20 cellular contexts compared by ENCODE assay signal in the genomic region with DNA sequence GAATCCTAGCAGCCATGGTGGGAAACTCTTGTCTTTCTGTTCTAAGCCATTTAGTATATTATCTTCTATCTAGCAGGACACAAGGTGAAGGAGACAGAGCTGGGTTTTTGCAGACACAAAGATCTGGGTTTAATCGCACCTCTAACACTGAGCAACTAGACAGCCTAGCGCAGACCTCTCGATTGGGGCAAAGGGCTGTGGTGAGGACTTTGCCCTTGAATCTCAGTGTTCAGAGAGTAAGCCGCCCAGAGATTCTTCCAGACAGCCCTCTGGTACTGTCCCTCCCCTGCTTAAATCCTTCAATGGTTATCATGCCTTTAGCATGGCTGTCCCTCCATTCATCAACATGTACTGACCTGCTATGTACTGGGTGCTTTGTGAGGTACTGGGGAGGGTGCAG.
DNase-seq lines count a peak whose midpoint lies in the region; ATAC-seq, FAIRE-seq and TF ChIP-seq lines count a peak whose summit lies in the region.
"Had no signal": no experiment of that assay in that cellular context is flagged by ENCODE, and none has a peak within 500 bp of the region (broad histone marks: within the 10 kb centered on the region; RNA-seq: fewer than 3 reads in every experiment).

No MANE protein-coding gene starts in this region.

- no peak overlapping the region for H2AFZ ChIP-seq in HepG2 (ENCODE audit: low read length)

- peak overlapping the region; percentile 71 for H3K27ac ChIP-seq in duodenal mucosa (ENCODE audit: low read depth, low read length)
- H3K27ac ChIP-seq in HepG2 (ENCODE audit: extremely low read length, insufficient read depth, low read length): peak overlapping the region; percentile 40
- H3K27ac ChIP-seq in small intestine (ENCODE audit: low read depth in 1 of 2, low read length in 1 of 2): peak overlapping the region; percentile 49 to 57
- H3K27ac ChIP-seq: A549, SK-N-MC had no signal

- TF ChIP-seq EP300 in HepG2 (IDR thresholded peaks at IDR 0.05; ENCODE audit: low read depth in 2 of 2, low read length in 2 of 2) (no peak), HepG2 (CRISPR knock-in tag; IDR thresholded peaks at IDR 0.05; ENCODE audit: borderline replicate concordance) (no peak)

- H3K4me2 ChIP-seq in HepG2 (ENCODE audit: low read depth, low read length): peak overlapping the region; percentile 28
- H3K4me2 ChIP-seq: A549 had no signal

- BruUV-seq in HepG2 (replicated peaks; lab: Mats Ljungman, UMichigan): no TSS peak

- peak overlapping the region in 1 of 2 donors; percentile 40 for H3K9ac ChIP-seq in duodenal mucosa (ENCODE audit: low read depth in 1 of 2, low read length in 2 of 2)
- H3K9ac ChIP-seq in HepG2 (ENCODE audit: insufficient read depth, low read depth, low read length): no peak overlapping the region

- no peaks in the 10 kb centered on the region for H3K79me2 ChIP-seq in HepG2 (ENCODE audit: insufficient read depth, low read length)

- H3K27ac Mint-ChIP-seq in stimulated activated naive B cell treated with anti-CD40 and anti-IgM and Interleukin-4, amounts not matched to agents 10 μg/mL and 1 μg/mL and 100 μg/mL, for 72 hours: no peak overlapping the region
- H3K27ac Mint-ChIP-seq: CD4-positive, alpha-beta T cell had no signal

- CTCF ChIA-PET in HepG2 (lab: Yijun Ruan, JAX; ENCODE audit: low intra/inter-chr PET ratio, low total read pairs): no interaction called here

- H3K27me3 Mint-ChIP-seq in stimulated activated naive B cell treated with anti-CD40 and anti-IgM and Interleukin-4, amounts not matched to agents 10 μg/mL and 1 μg/mL and 100 μg/mL, for 72 hours: no peaks in the 10 kb centered on the region
- H3K27me3 Mint-ChIP-seq: CD4-positive, alpha-beta T cell had no signal

- peaks cover 2 to 12% of the 10 kb centered on the region in 2 donors for H3K36me3 Mint-ChIP-seq in stimulated activated naive B cell treated with anti-CD40 and anti-IgM and Interleukin-4, amounts not matched to agents 10 μg/mL and 1 μg/mL and 100 μg/mL, for 72 hours

- H3K4me3 ChIP-seq in duodenal mucosa (ENCODE audit: low read depth in 1 of 2, low read length in 2 of 2): peak overlapping the region; percentile 16 to 51
- no peak overlapping the region for H3K4me3 ChIP-seq in HepG2 (replicated peaks in 1 of 3; ENCODE audit: insufficient read depth in 1 of 3, low read depth in 2 of 3, low read length in 3 of 3)
- H3K4me3 ChIP-seq in small intestine (ENCODE audit: low read depth in 1 of 2, low read length in 2 of 2): no peak overlapping the region
- H3K4me3 ChIP-seq: A549, K562, SK-N-MC had no signal

- POLR2A ChIA-PET in HepG2 (lab: Yijun Ruan, JAX): interaction anchor here (1.0 to 2.6 kb wide), 2 partner anchors 14 to 15 kb away, joined by 4 to 8 read pairs; no protein-coding TSS in a partner anchor

- DNase-seq in HT-29 (ENCODE audit: low spot score) (peak; percentile 52), HepG2 (ENCODE audit: low spot score) (peak; percentile 46), small intestine (peak; percentile 90), EL (no peak)
- DNase-seq in stimulated activated naive B cell treated with anti-CD40 and anti-IgM and Interleukin-4, amounts not matched to agents 10 μg/mL and 1 μg/mL and 100 μg/mL, for 72 hours: no peak
- DNase-seq: CD4-positive, alpha-beta T cell; DMS53; NCI-H1092 treated with DMSO at 0.1 percent for 48 hours; NCI-H2081; NCI-H2171 treated with DMSO at 0.1 percent for 48 hours; NCI-H446; NCI-H526 treated with DMSO at 0.1 percent for 48 hours; SHP77 had no signal

- H3K4me3 Mint-ChIP-seq in stimulated activated naive B cell treated with anti-CD40 and anti-IgM and Interleukin-4, amounts not matched to agents 10 μg/mL and 1 μg/mL and 100 μg/mL, for 72 hours: no peak overlapping the region
- H3K4me3 Mint-ChIP-seq: CD4-positive, alpha-beta T cell had no signal

- intact Hi-C loops in HepG2 (cut with micrococcal nuclease; ENCODE audit: unreplicated experiment): no loop called here

- no peak for TF ChIP-seq CTCF in HepG2 (CRISPR knock-in tag; IDR thresholded peaks at IDR 0.05)

- H4K20me1 ChIP-seq in HepG2 (ENCODE audit: insufficient read depth, low read length): no peaks in the 10 kb centered on the region

- no peak for TF ChIP-seq RAD21 in HepG2 (CRISPR knock-in tag; IDR thresholded peaks at IDR 0.05)

- H3K27me3 ChIP-seq in duodenal mucosa (ENCODE audit: control insufficient read depth in 1 of 2, insufficient read depth in 2 of 2, low read length in 2 of 2) (no peaks in the 10 kb centered on the region), HepG2 (ENCODE audit: control insufficient read depth in 1 of 2, insufficient read depth in 2 of 2, low read length in 2 of 2) (no peaks in the 10 kb centered on the region), small intestine (ENCODE audit: control insufficient read depth in 2 of 2, insufficient read depth in 2 of 2, low read length in 2 of 2) (no peaks in the 10 kb centered on the region)

- H3K4me1 ChIP-seq in duodenal mucosa (ENCODE audit: control insufficient read depth in 1 of 2, insufficient read depth in 2 of 2, low read length in 2 of 2) (peaks cover 60 to 65% of the 10 kb centered on the region in 2 donors), HepG2 (ENCODE audit: insufficient read depth, low read length) (peaks cover 61% of the 10 kb centered on the region), small intestine (ENCODE audit: control insufficient read depth in 2 of 2, insufficient read depth in 1 of 2, low read depth in 1 of 2, low read length in 1 of 2) (peaks cover 0 to 19% of the 10 kb centered on the region in 2 donors)
- H3K4me1 ChIP-seq: A549 had no signal

- FAIRE-seq in HepG2 (lab: Jason Lieb, UNC) (peak; percentile 78), small intestine (lab: Jason Lieb, UNC) (no peak)
- FAIRE-seq: A549, GM12891, GM18507, K562 had no signal

- H3K9me3 Mint-ChIP-seq in stimulated activated naive B cell treated with anti-CD40 and anti-IgM and Interleukin-4, amounts not matched to agents 10 μg/mL and 1 μg/mL and 100 μg/mL, for 72 hours: no peaks in the 10 kb centered on the region
- H3K9me3 Mint-ChIP-seq: CD4-positive, alpha-beta T cell had no signal

- in situ Hi-C loops in HepG2 (cut with HindIII; ENCODE audit: extremely low pct_ligation_motif_present, low pct_unique_long_range_greater_than_20kb): no loop called here

- TF ChIP-seq POLR2A in HepG2 (IDR thresholded peaks at IDR 0.05; ENCODE audit: insufficient read depth in 1 of 2, low read depth in 2 of 2, low read length in 2 of 2): no peak

- H3K36me3 ChIP-seq in duodenal mucosa (ENCODE audit: control insufficient read depth in 1 of 2, insufficient read depth in 2 of 2, low read length in 2 of 2): no peaks in the 10 kb centered on the region
- H3K36me3 ChIP-seq in HepG2 (replicated peaks in 1 of 2; ENCODE audit: control insufficient read depth in 1 of 2, insufficient read depth in 2 of 2, low read length in 2 of 2): no peaks in the 10 kb centered on the region; a peak in 1 of 5 replicates
- H3K36me3 ChIP-seq in small intestine (ENCODE audit: control insufficient read depth in 2 of 2, insufficient read depth in 2 of 2, low read length in 2 of 2): no peaks in the 10 kb centered on the region

- H3K4me1 Mint-ChIP-seq in stimulated activated naive B cell treated with anti-CD40 and anti-IgM and Interleukin-4, amounts not matched to agents 10 μg/mL and 1 μg/mL and 100 μg/mL, for 72 hours: no peaks in the 10 kb centered on the region

- WGBS in HepG2 (ENCODE audit: low lambda C conversion rate): 11% methylated on average over 4 of the region's 4 CpGs
- 11 to 71% (median 50%) methylated on average over 4 of the region's 4 CpGs for WGBS in small intestine, 3 donors

- H3K9me3 ChIP-seq in duodenal mucosa (ENCODE audit: control insufficient read depth in 1 of 2, low read length in 2 of 2) (no peaks in the 10 kb centered on the region), HepG2 (ENCODE audit: low read length) (no peaks in the 10 kb centered on the region), small intestine (ENCODE audit: control insufficient read depth, low read depth) (no peaks in the 10 kb centered on the region)
- H3K9me3 ChIP-seq: A549 had no signal

- peak; percentile 79 for ATAC-seq in HepG2
- ATAC-seq in HG03442 (IDR thresholded peaks at IDR 0.05; ENCODE audit: unreplicated experiment): no peak
- no peak for ATAC-seq in stimulated activated naive B cell treated with anti-CD40 and anti-IgM and Interleukin-4, amounts not matched to agents 10 μg/mL and 1 μg/mL and 100 μg/mL, for 72 hours (replicated peaks)
- ATAC-seq: A549, K562 had no signal

TF ChIP-seq in HepG2, 621 proteins besides CTCF, POLR2A, EP300 and RAD21 (continues in another document):
- TF ChIP-seq PPARG (CRISPR knock-in tag; conservative IDR thresholded peaks at IDR 0.05) (peak; percentile 92), XBP1 (CRISPR knock-in tag; IDR thresholded peaks at IDR 0.05) (no peak), ZBTB46 (CRISPR knock-in tag; IDR thresholded peaks at IDR 0.05; ENCODE audit: borderline replicate concordance) (no peak)

Comparison
In these comparisons a context has a peak if more than half of its experiments do, and no peak if none do; other contexts are left out.
1. DNase-seq: peak in HT-29 (single experiment), HepG2 (single experiment) and small intestine (single experiment); none in EL (single experiment) and stimulated activated naive B cell treated with anti-CD40 and anti-IgM and Interleukin-4, amounts not matched to agents 10 μg/mL and 1 μg/mL and 100 μg/mL, for 72 hours (single experiment).
2. H3K4me3 ChIP-seq: peak in duodenal mucosa (2 of 2); none in HepG2 (0 of 3) and small intestine (0 of 2).
3. Peak in every context shown above with its lines, with median percentiles within 50 percentile points of each other: H3K27ac ChIP-seq.